ENCODE assay signal across 8 cellular contexts in the genomic region with DNA sequence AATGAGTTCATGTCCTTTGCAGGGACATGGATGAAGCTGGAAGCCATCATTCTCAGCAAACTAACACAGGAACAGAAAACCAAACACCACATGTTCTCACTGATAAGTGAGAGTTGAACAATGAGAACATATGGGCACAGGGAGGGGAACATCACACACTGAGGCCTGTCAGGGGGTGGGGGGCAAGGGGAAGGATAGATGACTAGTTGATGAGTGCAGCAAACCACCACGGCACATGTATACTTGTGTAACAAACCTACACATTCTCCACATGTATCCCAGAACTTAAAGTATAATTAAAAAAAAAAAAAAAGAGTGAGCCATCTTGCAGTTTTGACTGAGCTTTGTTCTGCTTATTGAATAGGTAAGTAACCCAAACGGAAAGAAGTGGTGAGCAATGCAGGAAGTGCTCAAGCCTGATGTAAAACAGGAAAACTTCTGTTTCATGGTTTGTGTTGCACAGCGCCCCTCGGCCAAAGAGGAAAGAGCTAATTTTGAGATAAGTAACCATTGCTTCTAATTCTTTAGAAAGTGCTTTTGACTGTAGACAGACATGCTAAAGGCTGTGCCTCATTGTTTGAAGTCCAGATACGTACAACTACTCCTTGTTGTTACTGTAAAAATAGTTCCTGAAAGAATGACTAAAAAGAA.
A peak's percentile ranks its signal among the peaks of the same experiment; 100 is the strongest.
DNase-seq lines count a peak whose midpoint lies in the region; ATAC-seq and TF ChIP-seq lines count a peak whose summit lies in the region.
"Not testable (repeated sequence)": the region's sequence is repeated elsewhere in the genome, so short reads cannot be mapped to it uniquely, and the experiment has no call there.

No MANE protein-coding gene starts in this region.

- H3K4me3 Mint-ChIP-seq in immature natural killer cell = peak overlapping the region in 3 of 5 donors; percentile 13 to 42 (median 39)

- DNase-seq in GM12864 (ENCODE audit: low read depth) (peak; percentile 40), SKM-1 treated with dmso at 0.1 percent for 144 hours (lab: John Stamatoyannopoulos, UW; ENCODE audit: unreplicated experiment) (peak; percentile 82)
- DNase-seq in activated naive CD4-positive, alpha-beta T cell treated with anti-CD3 and anti-CD28 coated beads, Interleukin-2, amount 50 U/mL, for 72 hours (ENCODE audit: low spot score in 2 of 2) = peak in 1 of 2 donors; percentile 8
- not testable (repeated sequence) for DNase-seq in immature natural killer cell
- DNase-seq in stimulated activated CD8-positive, alpha-beta memory T cell treated with anti-CD3 and anti-CD28 coated beads, Interleukin-4, amount 100 ng/mL, for 48 hours = peak; percentile 40

- not testable (repeated sequence) for H3K27ac Mint-ChIP-seq in activated naive CD4-positive, alpha-beta T cell treated with anti-CD3 and anti-CD28 coated beads, Interleukin-2, amount 50 U/mL, for 72 hours
- H3K27ac Mint-ChIP-seq in immature natural killer cell = peak overlapping the region; percentile 12 to 82 (median 75)

- TF ChIP-seq CTCF in GM12864 (IDR thresholded peaks at IDR 0.05; ENCODE audit: low read depth, low read length, missing control alignments) = not testable (repeated sequence)

- peaks cover 28 to 32% of the 10 kb centered on the region in 2 donors for H3K4me1 Mint-ChIP-seq in immature natural killer cell

- peaks cover 3 to 11% of the 10 kb centered on the region in 2 donors for H3K9me3 Mint-ChIP-seq in activated naive CD4-positive, alpha-beta T cell treated with anti-CD3 and anti-CD28 coated beads, Interleukin-2, amount 50 U/mL, for 72 hours
- not testable (repeated sequence) for H3K9me3 Mint-ChIP-seq in immature natural killer cell

- not testable (repeated sequence) for H3K27me3 Mint-ChIP-seq in immature natural killer cell (ENCODE audit: low read depth in 3 of 3)

- not testable (repeated sequence) for H3K4me3 ChIP-seq in GM12864 (ENCODE audit: low read depth, low read length)

- ATAC-seq in GM19395 (IDR thresholded peaks at IDR 0.05; ENCODE audit: unreplicated experiment) = peak; percentile 91
- ATAC-seq in HG02852 (IDR thresholded peaks at IDR 0.05; ENCODE audit: unreplicated experiment) = peak; percentile 90
- peak; percentile 88 for ATAC-seq in HG03565 (IDR thresholded peaks at IDR 0.05; ENCODE audit: unreplicated experiment)
- peak; percentile 82 to 91 for ATAC-seq in activated naive CD4-positive, alpha-beta T cell treated with anti-CD3 and anti-CD28 coated beads, Interleukin-2, amount 50 U/mL, for 72 hours

- peaks cover 5 to 22% of the 10 kb centered on the region in 2 donors for H3K36me3 Mint-ChIP-seq in activated naive CD4-positive, alpha-beta T cell treated with anti-CD3 and anti-CD28 coated beads, Interleukin-2, amount 50 U/mL, for 72 hours
- peaks cover 18 to 21% (median 21%) of the 10 kb centered on the region in 3 donors for H3K36me3 Mint-ChIP-seq in immature natural killer cell
